In genomic region chr18:76450912-76451421, GRCh38 we compare ENCODE assay signal across 8 cellular contexts. TPM values are rescaled to one million over a fixed set of nuclear protein-coding genes. Genes with fewer than 3 reads are reported as not detected.
DNase-seq lines count a peak whose midpoint lies in the region; ATAC-seq and TF ChIP-seq lines count a peak whose summit lies in the region.

No MANE protein-coding gene starts in this region.

- H4K20me1 ChIP-seq in BLaER1 (peaks cover 93% of the 10 kb centered on the region), PC-3 (ENCODE audit: low read length) (no peaks in the 10 kb centered on the region)

- H3K4me2 ChIP-seq in BLaER1 (peak overlapping the region; percentile 90), PC-3 (ENCODE audit: low read length) (peak overlapping the region; percentile 82)

- POLR2A ChIA-PET in PC-3 (lab: Charles Lee; ENCODE audit: unreplicated experiment): no interaction called here

- H3K4me3 ChIP-seq in BLaER1 (peak overlapping the region; percentile 68), PC-3 (ENCODE audit: low read length) (peak overlapping the region; percentile 68), kidney epithelial cell (ENCODE audit: low read depth, low read length) (peak overlapping the region; percentile 26)

- H3K27ac ChIP-seq in BLaER1 (peak overlapping the region; percentile 82), PC-3 (ENCODE audit: low read length) (peak overlapping the region; percentile 26; the same call in 1 of the 2 replicates), cingulate gyrus (ENCODE audit: low read depth, low read length) (peak overlapping the region; percentile 58)

- peaks cover 18% of the 10 kb centered on the region; the same call in 1 of the 2 replicates for H3K36me3 ChIP-seq in BLaER1
- H3K36me3 ChIP-seq in PC-3 (ENCODE audit: low read depth, low read length): no peaks in the 10 kb centered on the region
- no peaks in the 10 kb centered on the region for H3K36me3 ChIP-seq in kidney epithelial cell (ENCODE audit: control insufficient read depth, insufficient read depth, low read length)

- H3K27me3 ChIP-seq in BLaER1 (no peaks in the 10 kb centered on the region), PC-3 (ENCODE audit: low read length) (peaks cover 59% of the 10 kb centered on the region), kidney epithelial cell (ENCODE audit: control insufficient read depth, insufficient read depth, low read length) (no peaks in the 10 kb centered on the region)

- H3K9me3 ChIP-seq in BLaER1 (no peaks in the 10 kb centered on the region), PC-3 (ENCODE audit: low read length) (no peaks in the 10 kb centered on the region)

- no peaks in the 10 kb centered on the region for H3K79me2 ChIP-seq in PC-3 (ENCODE audit: low read length)

- CTCF ChIA-PET in PC-3 (lab: Charles Lee): no interaction called here

- ATAC-seq in GM19395 (IDR thresholded peaks at IDR 0.05; ENCODE audit: unreplicated experiment): peak; percentile 50
- peak; percentile 76 for ATAC-seq in PC-3
- ATAC-seq in HG02763 (IDR thresholded peaks at IDR 0.05; ENCODE audit: unreplicated experiment): no peak

- TF ChIP-seq CTCF in PC-3 (conservative IDR thresholded peaks at IDR 0.05; ENCODE audit: low read depth, low read length) (no peak), kidney epithelial cell (IDR thresholded peaks at IDR 0.05; ENCODE audit: insufficient read depth, low read length, poor library complexity, severe bottlenecking) (no peak)

- intact Hi-C loops in PC-3 (cut with micrococcal nuclease): loop anchor here (5.0 kb wide), 1 partner anchor 41 kb away; no protein-coding TSS in a partner anchor

- peak overlapping the region; percentile 82 for H3K9ac ChIP-seq in BLaER1
- H3K9ac ChIP-seq in PC-3 (ENCODE audit: low read length): peak overlapping the region; percentile 65

- no peaks in the 10 kb centered on the region for H3F3A ChIP-seq in PC-3 (ENCODE audit: low read length, unreplicated experiment)

- H3K4me1 ChIP-seq in BLaER1: peaks cover 89% of the 10 kb centered on the region
- H3K4me1 ChIP-seq in PC-3 (ENCODE audit: insufficient read depth, low read length): peaks cover 2% of the 10 kb centered on the region

- H3K9me2 ChIP-seq in PC-3 (replicated peaks; ENCODE audit: low read length): no peaks in the 10 kb centered on the region

- H2AFZ ChIP-seq in PC-3 (ENCODE audit: low read length): peak overlapping the region; percentile 86

- BruUV-seq in PC-3 (replicated peaks; lab: Mats Ljungman, UMichigan): no TSS peak

- peak; percentile 29 for DNase-seq in PC-3
- DNase-seq in kidney epithelial cell (ENCODE audit: low read depth): no peak
- peak; percentile 7 for DNase-seq in stimulated activated CD8-positive, alpha-beta memory T cell treated with anti-CD3 and anti-CD28 coated beads, Interleukin-4, amount 100 ng/mL, for 24 hours (ENCODE audit: low read depth)
- no peak for DNase-seq in SKM-1 treated with dmso at 0.1 percent for 144 hours (lab: John Stamatoyannopoulos, UW; ENCODE audit: unreplicated experiment)

RNA-seq across cellular contexts. Expression of gene ZNF516, which starts 44.1 kb away (rescaled TPM):
- total RNA-seq in PC-3 (2014; rRNA removed) (1.7 and 4.0 TPM in 2 replicates), kidney epithelial cell (48.2 and 56.1 TPM in 2 replicates)

Comparison
In these comparisons a context has a peak if more than half of its experiments do, and no peak if none do; other contexts are left out.
1. H3K27ac ChIP-seq: peak in every context shown above with its lines; median percentile 82 in BLaER1; 58 in cingulate gyrus; 26 in PC-3.
2. DNase-seq: peak in PC-3 (single experiment) and stimulated activated CD8-positive, alpha-beta memory T cell treated with anti-CD3 and anti-CD28 coated beads, Interleukin-4, amount 100 ng/mL, for 24 hours (single experiment); none in kidney epithelial cell (single experiment) and SKM-1 treated with dmso at 0.1 percent for 144 hours (single experiment).
3. Peak in every context shown above with its lines, with median percentiles within 50 percentile points of each other: H3K4me3 ChIP-seq.